18 cellular contexts compared by ENCODE assay signal in the genomic region with DNA sequence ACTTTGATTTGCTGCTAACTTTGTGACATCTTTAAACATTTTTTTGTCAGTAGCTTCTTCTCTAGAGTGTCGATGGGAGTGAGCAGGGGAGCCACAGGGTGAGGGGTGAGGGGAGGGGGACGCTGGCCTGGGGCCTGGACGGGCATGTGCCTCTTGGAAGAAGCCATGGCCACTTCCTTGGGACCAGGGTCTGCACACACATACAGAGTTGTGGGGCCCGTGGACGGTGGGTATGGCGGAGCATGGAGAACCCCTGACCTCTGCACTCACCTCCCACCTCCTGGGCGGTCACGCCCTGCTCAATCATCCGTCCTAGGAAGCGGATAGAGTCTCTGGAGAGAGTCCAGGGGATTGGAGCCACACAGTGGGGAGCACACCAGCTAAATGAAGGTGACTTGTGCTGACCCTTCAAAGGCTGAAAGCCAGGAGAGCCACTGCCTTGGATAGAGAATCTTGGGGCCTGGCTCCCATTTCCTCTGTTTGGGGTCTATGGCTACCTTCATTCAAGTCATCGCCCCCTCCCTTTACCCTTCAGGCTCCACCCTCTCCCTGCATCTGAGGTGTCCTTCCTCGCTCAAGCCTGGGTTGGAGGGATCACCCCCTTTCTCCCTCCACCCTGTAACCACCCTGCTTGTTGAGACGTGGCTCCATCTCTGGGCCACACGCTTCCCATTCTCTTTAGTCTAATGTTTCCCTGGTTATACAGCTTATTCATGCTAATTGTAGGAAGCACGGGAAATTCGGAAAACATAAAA.
"Had no signal": no experiment of that assay in that cellular context is flagged by ENCODE, and none has a peak within 500 bp of the region (broad histone marks: within the 10 kb centered on the region; RNA-seq: fewer than 3 reads in every experiment).

No MANE protein-coding gene starts in this region.

- DNase-seq: activated CD4-positive, alpha-beta T cell treated with anti-CD3 and anti-CD28 coated beads, Interleukin-2, amount 50 U/mL, for 48 hours; activated naive CD4-positive, alpha-beta T cell treated with anti-CD3 and anti-CD28 coated beads for 36 hours; brain microvascular endothelial cell; colonic mucosa; erythroblast; gastrocnemius medialis; head of caudate nucleus; kidney glomerular epithelial cell; stimulated activated CD4-positive, alpha-beta T cell treated with anti-CD3 and anti-CD28 coated beads, Interleukin-15, amount 100 ng/mL, for 24 hours; stimulated activated CD4-positive, alpha-beta T cell treated with anti-CD3 and anti-CD28 coated beads, Interleukin-2, amount 100 ng/mL, for 48 hours; stomach; testis had no signal

- H3K27me3 ChIP-seq: brain microvascular endothelial cell, colonic mucosa, gastrocnemius medialis, right atrium auricular region, stomach, testis had no signal

- H3K4me1 ChIP-seq: colonic mucosa had no signal

- H3K9me3 Mint-ChIP-seq: activated T-helper 17 cell treated with anti-CD3 and anti-CD28 coated beads, Interleukin-2, amount 50 U/mL, for 72 hours had no signal

- H3K27me3 Mint-ChIP-seq: activated T-helper 17 cell treated with anti-CD3 and anti-CD28 coated beads, Interleukin-2, amount 50 U/mL, for 72 hours; central memory CD8-positive, alpha-beta T cell had no signal

- H3K36me3 ChIP-seq: brain microvascular endothelial cell, colonic mucosa, gastrocnemius medialis, right atrium auricular region, stomach had no signal

- H3K4me3 Mint-ChIP-seq: activated naive CD4-positive, alpha-beta T cell treated with anti-CD3 and anti-CD28 coated beads for 36 hours; activated T-helper 17 cell treated with anti-CD3 and anti-CD28 coated beads, Interleukin-2, amount 50 U/mL, for 72 hours; central memory CD8-positive, alpha-beta T cell; T-helper 2 cell treated with Interferon-gamma antibody and Interleukin-4, amounts not matched to agents 5 μg/mL and 100 μg/mL, for 36 hours had no signal

- H3K4me1 Mint-ChIP-seq: activated T-helper 17 cell treated with anti-CD3 and anti-CD28 coated beads, Interleukin-2, amount 50 U/mL, for 72 hours; central memory CD8-positive, alpha-beta T cell had no signal

- H3K27ac ChIP-seq: brain microvascular endothelial cell, colonic mucosa, gastrocnemius medialis, right atrium auricular region, SK-N-MC, testis had no signal

- ATAC-seq: activated T-helper 17 cell treated with anti-CD3 and anti-CD28 coated beads, Interleukin-2, amount 50 U/mL, for 72 hours; gastrocnemius medialis had no signal

- H3K9me3 ChIP-seq: colonic mucosa, stomach, testis had no signal

- H3K4me3 ChIP-seq: colonic mucosa, gastrocnemius medialis, right atrium auricular region, SK-N-MC, stomach, testis had no signal

- H3K27ac Mint-ChIP-seq: activated naive CD4-positive, alpha-beta T cell treated with anti-CD3 and anti-CD28 coated beads for 36 hours; activated T-helper 17 cell treated with anti-CD3 and anti-CD28 coated beads, Interleukin-2, amount 50 U/mL, for 72 hours; progenitor cell of endocrine pancreas; T-helper 2 cell treated with Interferon-gamma antibody and Interleukin-4, amounts not matched to agents 5 μg/mL and 100 μg/mL, for 36 hours had no signal
